ENCODE assay signal across 10 cellular contexts in genomic region chr12:46153267-46153872, GRCh38.
DNase-seq lines count a peak whose midpoint lies in the region; ATAC-seq and TF ChIP-seq lines count a peak whose summit lies in the region.
"Had no signal": no experiment of that assay in that cellular context is flagged by ENCODE, and none has a peak within 500 bp of the region (broad histone marks: within the 10 kb centered on the region; RNA-seq: fewer than 3 reads in every experiment).

No MANE protein-coding gene starts in this region.

- H4K20me1 ChIP-seq in H9 (ENCODE audit: control insufficient read depth, insufficient read depth, insufficient read length) (no peaks in the 10 kb centered on the region), SU-DHL-6 (ENCODE audit: low read depth, low read length) (no peaks in the 10 kb centered on the region)

- H3K4me3 ChIP-seq in SU-DHL-6 (ENCODE audit: insufficient read depth, low read length, poor library complexity, severe bottlenecking) (no peak overlapping the region), thyroid gland (replicated peaks in 1 of 3) (no peak overlapping the region), neuronal stem cell (ENCODE audit: low read length in 2 of 2) (no peak overlapping the region)
- H3K4me3 ChIP-seq: lung had no signal

- TF ChIP-seq POLR2A in thyroid gland (IDR thresholded peaks at IDR 0.05), result no peak

- no peak overlapping the region for H3K4me2 ChIP-seq in H9 (ENCODE audit: insufficient read depth, insufficient read length, low read length)
- no peak overlapping the region for H3K4me2 ChIP-seq in SU-DHL-6 (ENCODE audit: low read depth, low read length, poor library complexity, severe bottlenecking)
- no peak overlapping the region for H3K4me2 ChIP-seq in neuronal stem cell (ENCODE audit: insufficient read depth, low read length, poor library complexity, severe bottlenecking)

- no peaks in the 10 kb centered on the region for H3K27me3 ChIP-seq in H9 (ENCODE audit: insufficient read depth, low read length)
- H3K27me3 ChIP-seq in SU-DHL-6 (ENCODE audit: low read length), result no peaks in the 10 kb centered on the region
- no peaks in the 10 kb centered on the region for H3K27me3 ChIP-seq in thyroid gland
- H3K27me3 ChIP-seq in neuronal stem cell (ENCODE audit: control insufficient read depth in 3 of 3, insufficient read depth in 3 of 3, low read depth in 1 of 3, low read length in 3 of 3), result peaks cover 0 to 5% (median 0%) of the 10 kb centered on the region in 3 experiments

- no peaks in the 10 kb centered on the region for H3K23me2 ChIP-seq in H9 (ENCODE audit: insufficient read length, low read depth, low read length, poor library complexity, severe bottlenecking)

- H3K79me1 ChIP-seq in H9 (ENCODE audit: insufficient read depth, low read depth, low read length, poor library complexity, severe bottlenecking) (no peaks in the 10 kb centered on the region), neuronal stem cell (ENCODE audit: low read depth, low read length) (no peaks in the 10 kb centered on the region)

- H3K18ac ChIP-seq in H9 (ENCODE audit: insufficient read length, low read depth, low read length), result no peak overlapping the region
- H3K18ac ChIP-seq in neuronal stem cell (ENCODE audit: low read length), result no peak overlapping the region

- H3K56ac ChIP-seq in H9 (ENCODE audit: insufficient read length, low read depth, low read length), result no peak overlapping the region

- intact Hi-C loops in CD14-positive monocyte (cut with micrococcal nuclease) (loop anchor here in 1 of 2 donors (10.0 kb wide), 1 partner anchor 151 kb away; no protein-coding TSS in a partner anchor), thyroid gland (cut with DNase I) (no loop called here)

- H3K14ac ChIP-seq in H9 (ENCODE audit: insufficient read depth, low read length) (no peak overlapping the region), neuronal stem cell (ENCODE audit: low read length) (no peak overlapping the region)

- no peak overlapping the region for H3K9ac ChIP-seq in H9 (ENCODE audit: extremely low read depth, insufficient read length, low read length)
- no peak overlapping the region for H3K9ac ChIP-seq in SU-DHL-6 (ENCODE audit: low read length)
- H3K9ac ChIP-seq in neuronal stem cell (ENCODE audit: low read depth, low read length, poor library complexity), result no peak overlapping the region

- H4K91ac ChIP-seq in H9 (ENCODE audit: insufficient read length, low read depth, low read length), result no peak overlapping the region
- H4K91ac ChIP-seq in neuronal stem cell (ENCODE audit: low read depth, low read length, poor library complexity), result no peak overlapping the region

- no peak overlapping the region for H2BK120ac ChIP-seq in H9 (ENCODE audit: low read depth, low read length, poor library complexity, severe bottlenecking)
- H2BK120ac ChIP-seq in neuronal stem cell (ENCODE audit: low read depth, low read length), result no peak overlapping the region

- H3K4ac ChIP-seq in H9 (ENCODE audit: low read depth, low read length), result no peak overlapping the region
- H3K4ac ChIP-seq in neuronal stem cell (ENCODE audit: low read length), result no peak overlapping the region

- H3K4me3 Mint-ChIP-seq in CD14-positive monocyte (no peak overlapping the region), H9 (no peak overlapping the region)
- H3K4me3 Mint-ChIP-seq: IgD-negative memory B cell had no signal

- H4K5ac ChIP-seq in H9 (ENCODE audit: insufficient read length, low read depth, low read length), result no peak overlapping the region

- no peaks in the 10 kb centered on the region for H3F3A ChIP-seq in SU-DHL-6 (ENCODE audit: insufficient read depth)

- peaks cover 3% of the 10 kb centered on the region for H3K4me1 Mint-ChIP-seq in CD14-positive monocyte
- peaks cover 6 to 8% of the 10 kb centered on the region in 2 experiments; a peak in 3 of 4 replicates for H3K4me1 Mint-ChIP-seq in H9
- H3K4me1 Mint-ChIP-seq: IgD-negative memory B cell had no signal

- DNase-seq in CD14-positive monocyte (ENCODE audit: low spot score), result no peak
- no peak for DNase-seq in H9
- peak; percentile 8 for DNase-seq in germinal center (ENCODE audit: low spot score)
- DNase-seq in thyroid gland, result no peak
- no peak for DNase-seq in neuronal stem cell (ENCODE audit: low spot score)

- no peaks in the 10 kb centered on the region for H3K9me2 ChIP-seq in SU-DHL-6 (replicated peaks; ENCODE audit: insufficient read depth, low read length)

- H3K4me1 ChIP-seq in H9 (ENCODE audit: insufficient read depth, low read length) (no peaks in the 10 kb centered on the region), thyroid gland (peaks cover 0 to 4% of the 10 kb centered on the region in 2 donors), neuronal stem cell (ENCODE audit: control insufficient read depth in 2 of 2, insufficient read depth in 1 of 2, low read depth in 1 of 2, low read length in 2 of 2) (peaks cover 0 to 1% of the 10 kb centered on the region in 2 donors)

- no peak overlapping the region for H2BK20ac ChIP-seq in H9 (ENCODE audit: low read depth, low read length, poor library complexity, severe bottlenecking)

- no CpG with 5 or more reads among the region's 2 CpGs for WGBS in H9 (ENCODE audit: extremely low coverage, insufficient read length, low lambda C conversion rate)
- 23 to 24% methylated on average over 2 of the region's 2 CpGs for WGBS in thyroid gland, 2 donors
- no CpG with 5 or more reads among the region's 2 CpGs for WGBS in neuronal stem cell (ENCODE audit: extremely low coverage in 2 of 2, insufficient read length in 2 of 2, insufficient replicate concordance in 1 of 2), 2 donors

- H2AFZ ChIP-seq in H9 (ENCODE audit: low read length), result no peak overlapping the region
- H2AFZ ChIP-seq in SU-DHL-6 (ENCODE audit: low read depth, low read length, severe bottlenecking), result no peak overlapping the region
- H2AFZ ChIP-seq in neuronal stem cell (ENCODE audit: low read length), result no peak overlapping the region

- H4K8ac ChIP-seq in H9 (replicated peaks; ENCODE audit: insufficient read length, low read depth, low read length) (no peak overlapping the region), neuronal stem cell (ENCODE audit: low read depth, low read length) (no peak overlapping the region)

- H2BK15ac ChIP-seq in H9 (ENCODE audit: low read depth, low read length) (no peak overlapping the region), neuronal stem cell (ENCODE audit: low read length) (no peak overlapping the region)

- no peak overlapping the region for H3T11ph ChIP-seq in H9 (ENCODE audit: low read length)

- H3K27me3 Mint-ChIP-seq in CD14-positive monocyte (ENCODE audit: low read depth in 3 of 3) (peaks cover 0 to 3% (median 0%) of the 10 kb centered on the region in 3 donors), H9 (ENCODE audit: low read depth) (no peaks in the 10 kb centered on the region)
- H3K27me3 Mint-ChIP-seq: IgD-negative memory B cell had no signal

- H2BK5ac ChIP-seq in H9 (ENCODE audit: insufficient read length, low read length) (no peak overlapping the region), neuronal stem cell (ENCODE audit: low read length) (no peak overlapping the region)

- no peak overlapping the region for H3K23ac ChIP-seq in H9 (ENCODE audit: insufficient read length, low read depth, low read length)
- H3K23ac ChIP-seq in neuronal stem cell (ENCODE audit: low read depth, low read length, poor library complexity), result no peak overlapping the region

- H3K36me3 ChIP-seq in SU-DHL-6 (ENCODE audit: low read length) (no peaks in the 10 kb centered on the region), thyroid gland (no peaks in the 10 kb centered on the region), neuronal stem cell (replicated peaks in 1 of 2; ENCODE audit: control insufficient read depth in 2 of 2, insufficient read depth in 2 of 2, low read length in 2 of 2) (no peaks in the 10 kb centered on the region)

- TF ChIP-seq CTCF in CD14-positive monocyte (IDR thresholded peaks at IDR 0.05) (peak; percentile 78), H9 (conservative IDR thresholded peaks at IDR 0.05) (peak; percentile 79), SU-DHL-6 (IDR thresholded peaks at IDR 0.05; ENCODE audit: insufficient read depth, low read length, poor library complexity, severe bottlenecking) (peak; percentile 61), thyroid gland (IDR thresholded peaks at IDR 0.05) (peak; percentile 11 to 84 (median 66))

- H2AK5ac ChIP-seq in H9 (ENCODE audit: insufficient read length, low read length) (no peak overlapping the region), neuronal stem cell (ENCODE audit: low read depth, low read length) (no peak overlapping the region)

- H3K9me3 ChIP-seq in H9 (ENCODE audit: control insufficient read depth, low read depth, low read length) (no peaks in the 10 kb centered on the region), SU-DHL-6 (ENCODE audit: insufficient read depth, low read length) (no peaks in the 10 kb centered on the region; the same call in 1 of the 2 replicates), thyroid gland (no peaks in the 10 kb centered on the region), neuronal stem cell (replicated peaks in 1 of 2; ENCODE audit: control insufficient read depth in 2 of 2, insufficient read depth in 1 of 2, low read depth in 1 of 2, low read length in 2 of 2) (no peaks in the 10 kb centered on the region)

- H3K27ac Mint-ChIP-seq in CD14-positive monocyte, result no peak overlapping the region
- no peak overlapping the region for H3K27ac Mint-ChIP-seq in H9
- H3K27ac Mint-ChIP-seq: IgD-negative memory B cell had no signal

- H3K36me3 Mint-ChIP-seq in CD14-positive monocyte, result no peaks in the 10 kb centered on the region
- H3K36me3 Mint-ChIP-seq in H9 (ENCODE audit: insufficient read depth in 1 of 3, low read depth in 3 of 3), result peaks cover 2 to 11% (median 8%) of the 10 kb centered on the region in 3 experiments; a peak in 6 of 7 replicates

- H2BK12ac ChIP-seq in H9 (ENCODE audit: insufficient read length, low read depth, low read length), result no peak overlapping the region
- no peak overlapping the region for H2BK12ac ChIP-seq in neuronal stem cell (ENCODE audit: low read length)

- ATAC-seq in HG02852 (IDR thresholded peaks at IDR 0.05; ENCODE audit: unreplicated experiment), result no peak
- no peak for ATAC-seq in HG03571 (IDR thresholded peaks at IDR 0.05; ENCODE audit: unreplicated experiment)

- peaks cover 0 to 10% (median 3%) of the 10 kb centered on the region in 7 donors for H3K9me3 Mint-ChIP-seq in CD14-positive monocyte
- H3K9me3 Mint-ChIP-seq in H9, result peaks cover 8 to 10% of the 10 kb centered on the region in 2 experiments; a peak in 4 of 5 replicates

- no peak overlapping the region for H3K27ac ChIP-seq in H9 (ENCODE audit: insufficient read length, low read depth, low read length)
- no peak overlapping the region for H3K27ac ChIP-seq in SU-DHL-6 (ENCODE audit: low read depth, low read length)
- no peak overlapping the region for H3K27ac ChIP-seq in thyroid gland
- no peak overlapping the region for H3K27ac ChIP-seq in neuronal stem cell (replicated peaks; ENCODE audit: low read length)

- H3K79me2 ChIP-seq in H9 (ENCODE audit: insufficient read depth, low read length) (no peaks in the 10 kb centered on the region), SU-DHL-6 (ENCODE audit: insufficient read depth, low read length) (no peaks in the 10 kb centered on the region)
